ENCODE assay signal across 16 cellular contexts in the genomic region with DNA sequence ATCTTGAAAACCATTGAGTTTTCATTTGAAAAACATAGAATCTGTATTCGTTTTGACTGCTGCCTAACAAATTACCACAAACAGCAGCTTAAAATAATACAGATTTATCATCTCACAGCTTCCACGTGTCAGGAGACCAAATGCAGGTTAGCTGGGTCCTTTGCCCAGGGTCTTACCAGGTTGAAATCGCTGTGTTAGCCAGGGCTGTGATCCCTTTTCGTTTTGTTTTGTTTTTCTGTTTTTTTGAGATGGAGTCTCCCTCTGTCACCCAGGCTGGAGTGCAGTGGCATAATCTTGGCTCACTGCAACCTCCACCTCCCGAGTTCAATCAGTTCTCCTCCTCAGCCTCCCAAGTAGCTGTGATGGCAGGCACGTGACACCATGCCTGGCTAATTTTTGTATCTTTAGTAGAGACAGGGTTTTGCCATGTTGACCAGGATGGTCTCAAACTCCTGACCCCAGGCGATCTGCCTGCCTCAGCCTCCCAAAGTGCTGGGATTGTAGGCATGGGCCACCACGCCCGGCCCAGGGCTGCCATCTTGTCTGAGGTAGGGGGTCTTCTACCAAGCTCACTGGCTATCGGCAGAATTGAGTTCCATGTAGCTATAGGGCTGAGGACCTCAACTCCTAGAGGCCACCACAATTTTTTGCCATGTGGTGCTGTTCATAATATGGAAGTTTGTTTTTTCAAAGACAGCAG.
A peak's percentile ranks its signal among the peaks of the same experiment; 100 is the strongest.
DNase-seq lines count a peak whose midpoint lies in the region; ATAC-seq, FAIRE-seq and TF ChIP-seq lines count a peak whose summit lies in the region.
"Had no signal": no experiment of that assay in that cellular context is flagged by ENCODE, and none has a peak within 500 bp of the region (broad histone marks: within the 10 kb centered on the region; RNA-seq: fewer than 3 reads in every experiment).

No MANE protein-coding gene starts in this region.

- H2AFZ ChIP-seq in HepG2 (ENCODE audit: low read length) = no peak overlapping the region
- H2AFZ ChIP-seq in neuronal stem cell (ENCODE audit: low read length) = no peak overlapping the region
- H2AFZ ChIP-seq in PC-9 = no peak overlapping the region

- H2AK5ac ChIP-seq in neuronal stem cell (ENCODE audit: low read depth, low read length) = no peak overlapping the region

- 17% methylated on average over 10 of the region's 10 CpGs for WGBS in HepG2 (ENCODE audit: low lambda C conversion rate)
- 76% methylated on average over 10 of the region's 10 CpGs for WGBS in right lobe of liver (ENCODE audit: insufficient coverage, low coverage, low lambda C conversion rate, missing lambda C conversion rate)
- WGBS in neuronal stem cell (ENCODE audit: extremely low coverage in 2 of 2, insufficient read length in 2 of 2, insufficient replicate concordance in 1 of 2), 2 donors = no CpG with 5 or more reads among the region's 10 CpGs

- ATAC-seq in HepG2 (no peak), right lobe of liver (no peak)

- no peak overlapping the region for H2BK5ac ChIP-seq in neuronal stem cell (ENCODE audit: low read length)

- H3K4me1 ChIP-seq in HepG2 (ENCODE audit: insufficient read depth, low read length) (no peaks in the 10 kb centered on the region), right lobe of liver (no peaks in the 10 kb centered on the region), neuronal stem cell (ENCODE audit: control insufficient read depth in 2 of 2, insufficient read depth in 1 of 2, low read depth in 1 of 2, low read length in 2 of 2) (peaks cover 10% of the 10 kb centered on the region in 2 donors), PC-9 (replicated peaks; ENCODE audit: insufficient read depth) (peaks cover 12% of the 10 kb centered on the region)

- no peaks in the 10 kb centered on the region for H3K79me1 ChIP-seq in neuronal stem cell (ENCODE audit: low read depth, low read length)

- no peak overlapping the region for H2BK15ac ChIP-seq in neuronal stem cell (ENCODE audit: low read length)

- TF ChIP-seq CTCF in HepG2 (CRISPR knock-in tag; IDR thresholded peaks at IDR 0.05) (no peak), right lobe of liver (IDR thresholded peaks at IDR 0.05) (no peak), GM20000 (IDR thresholded peaks at IDR 0.05; ENCODE audit: extremely low read depth, missing control alignments) (no peak), PC-9 (conservative IDR thresholded peaks at IDR 0.05) (no peak)

- no peak for TF ChIP-seq POLR2A in HepG2 (IDR thresholded peaks at IDR 0.05; ENCODE audit: insufficient read depth in 1 of 2, low read depth in 2 of 2, low read length in 2 of 2)
- no peak for TF ChIP-seq POLR2A in right lobe of liver (IDR thresholded peaks at IDR 0.05)

- FAIRE-seq in HepG2 (lab: Jason Lieb, UNC) = no peak
- FAIRE-seq: G401.6, GM12892 had no signal

- no peak overlapping the region for H2BK120ac ChIP-seq in neuronal stem cell (ENCODE audit: low read depth, low read length)

- H3K23ac ChIP-seq in neuronal stem cell (ENCODE audit: low read depth, low read length, poor library complexity) = no peak overlapping the region

- H3F3A ChIP-seq in PC-9 (ENCODE audit: insufficient read depth, low read depth) = no peaks in the 10 kb centered on the region

- CTCF ChIA-PET in HepG2 (lab: Yijun Ruan, JAX; ENCODE audit: low intra/inter-chr PET ratio, low total read pairs) (no interaction called here), PC-9 (lab: Charles Lee) (interaction anchor here (0.9 kb wide), 1 partner anchor 152 kb away, joined by 5 read pairs; no protein-coding TSS in a partner anchor)

- no peak for TF ChIP-seq RAD21 in HepG2 (CRISPR knock-in tag; IDR thresholded peaks at IDR 0.05)

- H3K27me3 Mint-ChIP-seq in activated T-helper 2 cell treated with anti-CD3 and anti-CD28 coated beads, Interferon-gamma antibody, Interleukin-2, Interleukin-4, amounts not matched to agents 10 μg/mL and 5 μg/mL and 100 μg/mL, durations not matched to agents 14 hours and 24 hours and 36 hours (ENCODE audit: low read depth) = no peaks in the 10 kb centered on the region
- H3K27me3 Mint-ChIP-seq: CD4-positive, alpha-beta memory T cell had no signal

- H3K4me2 ChIP-seq in HepG2 (ENCODE audit: low read depth, low read length) (no peak overlapping the region), neuronal stem cell (ENCODE audit: insufficient read depth, low read length, poor library complexity, severe bottlenecking) (no peak overlapping the region), PC-9 (no peak overlapping the region)

- H3K36me3 ChIP-seq in HepG2 (replicated peaks in 1 of 2; ENCODE audit: control insufficient read depth in 1 of 2, insufficient read depth in 2 of 2, low read length in 2 of 2) (no peaks in the 10 kb centered on the region), right lobe of liver (no peaks in the 10 kb centered on the region), neuronal stem cell (replicated peaks in 1 of 2; ENCODE audit: control insufficient read depth in 2 of 2, insufficient read depth in 2 of 2, low read length in 2 of 2) (no peaks in the 10 kb centered on the region), PC-9 (ENCODE audit: low read depth) (no peaks in the 10 kb centered on the region)

- no peaks in the 10 kb centered on the region for H3K9me3 ChIP-seq in HepG2 (ENCODE audit: low read length)
- no peaks in the 10 kb centered on the region for H3K9me3 ChIP-seq in right lobe of liver
- no peaks in the 10 kb centered on the region for H3K9me3 ChIP-seq in neuronal stem cell (replicated peaks in 1 of 2; ENCODE audit: control insufficient read depth in 2 of 2, insufficient read depth in 1 of 2, low read depth in 1 of 2, low read length in 2 of 2)
- no peaks in the 10 kb centered on the region for H3K9me3 ChIP-seq in PC-9 (ENCODE audit: insufficient read depth, low read depth)

- POLR2A ChIA-PET in HepG2 (lab: Yijun Ruan, JAX) (no interaction called here), PC-9 (lab: Charles Lee; ENCODE audit: unreplicated experiment) (no interaction called here)

- H3K18ac ChIP-seq in neuronal stem cell (ENCODE audit: low read length) = peak overlapping the region; percentile 18

- intact Hi-C loops in HepG2 (cut with micrococcal nuclease; ENCODE audit: unreplicated experiment) = loop anchor here (10.0 kb wide), 1 partner anchor 660 kb away; no protein-coding TSS in a partner anchor
- intact Hi-C loops in right lobe of liver (cut with DNase I) = no loop called here
- intact Hi-C loops in activated T-helper 2 cell treated with anti-CD3 and anti-CD28 coated beads, Interferon-gamma antibody, Interleukin-2, Interleukin-4, amounts not matched to agents 10 μg/mL and 5 μg/mL and 100 μg/mL, durations not matched to agents 14 hours and 24 hours and 36 hours (cut with micrococcal nuclease) = loop anchor here (2.0 to 10.0 kb wide), 4 partner anchors 33 to 398 kb away; no protein-coding TSS in a partner anchor
- intact Hi-C loops in PC-9 (cut with micrococcal nuclease; ENCODE audit: unreplicated experiment) = no loop called here

- no peaks in the 10 kb centered on the region for H3K9me2 ChIP-seq in PC-9 (ENCODE audit: insufficient read depth)

- H4K20me1 ChIP-seq in HepG2 (ENCODE audit: insufficient read depth, low read length) (no peaks in the 10 kb centered on the region), PC-9 (ENCODE audit: insufficient read depth) (no peaks in the 10 kb centered on the region)

- H3K27ac ChIP-seq in HepG2 (ENCODE audit: extremely low read length, insufficient read depth, low read length) (no peak overlapping the region), right lobe of liver (no peak overlapping the region), neuronal stem cell (replicated peaks; ENCODE audit: low read length) (no peak overlapping the region), PC-9 (no peak overlapping the region)

- in situ Hi-C loops in HepG2 (cut with HindIII; ENCODE audit: extremely low pct_ligation_motif_present, low pct_unique_long_range_greater_than_20kb) = loop anchor here (5.0 kb wide), 3 partner anchors 267 to 467 kb away; no protein-coding TSS in a partner anchor

- peaks cover 3% of the 10 kb centered on the region for H3K36me3 Mint-ChIP-seq in activated T-helper 2 cell treated with anti-CD3 and anti-CD28 coated beads, Interferon-gamma antibody, Interleukin-2, Interleukin-4, amounts not matched to agents 10 μg/mL and 5 μg/mL and 100 μg/mL, durations not matched to agents 14 hours and 24 hours and 36 hours (ENCODE audit: low read depth)
- H3K36me3 Mint-ChIP-seq: CD4-positive, alpha-beta memory T cell had no signal

- H3K79me2 ChIP-seq in HepG2 (ENCODE audit: insufficient read depth, low read length) = no peaks in the 10 kb centered on the region
- H3K79me2 ChIP-seq in PC-9 (ENCODE audit: low read depth) = no peaks in the 10 kb centered on the region

- TF ChIP-seq EP300 in HepG2 (IDR thresholded peaks at IDR 0.05; ENCODE audit: low read depth in 2 of 2, low read length in 2 of 2) = no peak
- no peak for TF ChIP-seq EP300 in HepG2 (CRISPR knock-in tag; IDR thresholded peaks at IDR 0.05; ENCODE audit: borderline replicate concordance)

- H4K91ac ChIP-seq in neuronal stem cell (ENCODE audit: low read depth, low read length, poor library complexity) = no peak overlapping the region

- BruUV-seq in HepG2 (replicated peaks; lab: Mats Ljungman, UMichigan) (no TSS peak), PC-9 (replicated peaks; lab: Mats Ljungman, UMichigan) (no TSS peak)

- no peak overlapping the region for H2BK12ac ChIP-seq in neuronal stem cell (ENCODE audit: low read length)

- H3K9ac ChIP-seq in HepG2 (ENCODE audit: insufficient read depth, low read depth, low read length) (no peak overlapping the region), neuronal stem cell (ENCODE audit: low read depth, low read length, poor library complexity) (no peak overlapping the region)

- no peak overlapping the region for H3K4me3 ChIP-seq in HepG2 (replicated peaks in 1 of 3; ENCODE audit: insufficient read depth in 1 of 3, low read depth in 2 of 3, low read length in 3 of 3)
- H3K4me3 ChIP-seq in right lobe of liver = no peak overlapping the region
- no peak overlapping the region for H3K4me3 ChIP-seq in neuronal stem cell (ENCODE audit: low read length in 2 of 2)
- H3K4me3 ChIP-seq in PC-9 = no peak overlapping the region

- peak overlapping the region; percentile 34 for H3K27ac Mint-ChIP-seq in activated T-helper 2 cell treated with anti-CD3 and anti-CD28 coated beads, Interferon-gamma antibody, Interleukin-2, Interleukin-4, amounts not matched to agents 10 μg/mL and 5 μg/mL and 100 μg/mL, durations not matched to agents 14 hours and 24 hours and 36 hours
- H3K27ac Mint-ChIP-seq: CD4-positive, alpha-beta memory T cell had no signal

- no peak overlapping the region for H3K4me3 Mint-ChIP-seq in activated T-helper 2 cell treated with anti-CD3 and anti-CD28 coated beads, Interferon-gamma antibody, Interleukin-2, Interleukin-4, amounts not matched to agents 10 μg/mL and 5 μg/mL and 100 μg/mL, durations not matched to agents 14 hours and 24 hours and 36 hours (ENCODE audit: low read depth)
- H3K4me3 Mint-ChIP-seq: CD4-positive, alpha-beta memory T cell had no signal

- DNase-seq in HepG2 (ENCODE audit: low spot score) (no peak), right lobe of liver (no peak), neuronal stem cell (ENCODE audit: low spot score) (no peak), GM20000 (ENCODE audit: low spot score) (no peak), PC-9 (no peak)
- DNase-seq in activated T-helper 2 cell treated with anti-CD3 and anti-CD28 coated beads, Interferon-gamma antibody, Interleukin-2, Interleukin-4, amounts not matched to agents 10 μg/mL and 5 μg/mL and 100 μg/mL, durations not matched to agents 14 hours and 24 hours and 36 hours (ENCODE audit: low spot score) = no peak
- DNase-seq: C1 segment of cervical spinal cord; Calu3; CD4-positive, alpha-beta memory T cell; COR-L47; DMS53; DND-41; GOT3; HCEC 1CT had no signal

- peaks cover 9% of the 10 kb centered on the region for H3K9me3 Mint-ChIP-seq in activated T-helper 2 cell treated with anti-CD3 and anti-CD28 coated beads, Interferon-gamma antibody, Interleukin-2, Interleukin-4, amounts not matched to agents 10 μg/mL and 5 μg/mL and 100 μg/mL, durations not matched to agents 14 hours and 24 hours and 36 hours
- H3K9me3 Mint-ChIP-seq: CD4-positive, alpha-beta memory T cell had no signal

- peaks cover 58% of the 10 kb centered on the region for H3K4me1 Mint-ChIP-seq in activated T-helper 2 cell treated with anti-CD3 and anti-CD28 coated beads, Interferon-gamma antibody, Interleukin-2, Interleukin-4, amounts not matched to agents 10 μg/mL and 5 μg/mL and 100 μg/mL, durations not matched to agents 14 hours and 24 hours and 36 hours (ENCODE audit: low read depth)

- no peak overlapping the region for H3K14ac ChIP-seq in neuronal stem cell (ENCODE audit: low read length)

- no peak overlapping the region for H4K8ac ChIP-seq in neuronal stem cell (ENCODE audit: low read depth, low read length)

- H3K4ac ChIP-seq in neuronal stem cell (ENCODE audit: low read length) = no peak overlapping the region

- H3K27me3 ChIP-seq in HepG2 (ENCODE audit: control insufficient read depth in 1 of 2, insufficient read depth in 2 of 2, low read length in 2 of 2) (no peaks in the 10 kb centered on the region; a peak in 1 of 5 replicates), right lobe of liver (no peaks in the 10 kb centered on the region), neuronal stem cell (ENCODE audit: control insufficient read depth in 3 of 3, insufficient read depth in 3 of 3, low read depth in 1 of 3, low read length in 3 of 3) (no peaks in the 10 kb centered on the region), PC-9 (ENCODE audit: insufficient read depth, low read depth) (no peaks in the 10 kb centered on the region)

Comparison
In these comparisons a context has a peak if more than half of its experiments do, and no peak if none do; other contexts are left out.
1. intact Hi-C loops: an anchor here in HepG2 (10.0 kb wide) and activated T-helper 2 cell treated with anti-CD3 and anti-CD28 coated beads, Interferon-gamma antibody, Interleukin-2, Interleukin-4, amounts not matched to agents 10 μg/mL and 5 μg/mL and 100 μg/mL, durations not matched to agents 14 hours and 24 hours and 36 hours (2.0 to 10.0 kb wide); none called in right lobe of liver and PC-9.